In the genomic region with DNA sequence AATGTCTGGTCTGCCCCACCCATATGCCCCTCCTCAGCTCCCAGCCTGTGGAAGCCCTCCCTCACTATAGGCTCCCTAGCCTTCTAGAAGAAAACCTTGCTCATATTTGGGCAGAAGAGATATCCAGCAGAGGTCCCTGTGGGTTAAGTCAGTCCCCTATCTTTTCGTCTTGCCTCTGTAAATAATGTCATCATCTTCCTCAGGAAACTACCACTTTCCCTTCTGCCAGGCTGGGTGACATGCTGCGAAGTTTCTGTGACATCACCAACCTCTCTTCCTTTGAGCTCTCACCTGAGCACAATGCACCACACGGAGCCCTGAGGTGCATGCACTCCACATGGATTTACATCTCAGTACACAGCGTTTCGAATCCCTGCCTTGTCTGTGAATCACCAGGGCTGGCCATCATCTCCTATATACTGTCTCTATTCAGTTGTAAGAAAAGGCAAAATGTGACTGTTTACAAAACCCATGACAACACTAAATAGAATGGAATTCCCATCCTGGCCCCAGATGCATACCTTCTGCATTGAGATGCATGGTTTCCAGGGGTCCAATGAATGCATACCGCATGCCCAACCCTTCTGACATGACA, we compare ENCODE assay signal across 14 cellular contexts.
DNase-seq lines count a peak whose midpoint lies in the region; ATAC-seq and TF ChIP-seq lines count a peak whose summit lies in the region.
"Had no signal": no experiment of that assay in that cellular context is flagged by ENCODE, and none has a peak within 500 bp of the region (broad histone marks: within the 10 kb centered on the region; RNA-seq: fewer than 3 reads in every experiment).

No MANE protein-coding gene starts in this region.

- TF ChIP-seq CTCF in Loucy (conservative IDR thresholded peaks at IDR 0.05; ENCODE audit: low read length): peak; percentile 40
- TF ChIP-seq CTCF in CD14-positive monocyte (IDR thresholded peaks at IDR 0.05): no peak

- intact Hi-C loops in naive thymus-derived CD4-positive, alpha-beta T cell (cut with micrococcal nuclease): loop anchor here (1.0 to 10.0 kb wide), 3 partner anchors 7 to 218 kb away; partner anchors contain the start of gene GJB2 (in 1 of the 2)
- intact Hi-C loops in CD14-positive monocyte (cut with micrococcal nuclease): no loop called here

- H3K9me2 ChIP-seq in Loucy (replicated peaks; ENCODE audit: low read depth, low read length): no peaks in the 10 kb centered on the region

- peak; percentile 37 for ATAC-seq in naive thymus-derived CD4-positive, alpha-beta T cell

- H3K9ac ChIP-seq in Loucy (ENCODE audit: low read depth, low read length, poor library complexity, severe bottlenecking): peak overlapping the region; percentile 52

- no peaks in the 10 kb centered on the region for H3K79me2 ChIP-seq in Loucy (ENCODE audit: insufficient read depth, low read length)

- POLR2A ChIA-PET in naive thymus-derived CD4-positive, alpha-beta T cell (lab: Charles Lee): no interaction called here

- no peaks in the 10 kb centered on the region for H3K27me3 ChIP-seq in Loucy (ENCODE audit: insufficient read depth, low read length, poor library complexity, severe bottlenecking)
- no peaks in the 10 kb centered on the region for H3K27me3 ChIP-seq in naive thymus-derived CD4-positive, alpha-beta T cell (ENCODE audit: control insufficient read depth in 2 of 2, insufficient read depth in 2 of 2, low read length in 2 of 2)
- H3K27me3 ChIP-seq: MG63, SJCRH30 had no signal

- H3K27ac Mint-ChIP-seq in activated naive CD8-positive, alpha-beta T cell treated with anti-CD3 and anti-CD28 coated beads for 36 hours: peak overlapping the region; percentile 51
- peak overlapping the region in 6 of 9 donors; percentile 17 to 84 (median 76) for H3K27ac Mint-ChIP-seq in naive thymus-derived CD4-positive, alpha-beta T cell
- H3K27ac Mint-ChIP-seq in CD14-positive monocyte: no peak overlapping the region
- H3K27ac Mint-ChIP-seq: type B pancreatic cell had no signal

- H3F3A ChIP-seq in Loucy (ENCODE audit: low read depth): peaks cover 4% of the 10 kb centered on the region; the same call in 1 of the 2 replicates

- H3K9me3 Mint-ChIP-seq in activated naive CD8-positive, alpha-beta T cell treated with anti-CD3 and anti-CD28 coated beads for 36 hours: peaks cover 8% of the 10 kb centered on the region
- H3K9me3 Mint-ChIP-seq in naive thymus-derived CD4-positive, alpha-beta T cell: peaks cover 0 to 6% (median 0%) of the 10 kb centered on the region in 11 donors
- peaks cover 4 to 19% (median 9%) of the 10 kb centered on the region in 7 donors for H3K9me3 Mint-ChIP-seq in CD14-positive monocyte
- H3K9me3 Mint-ChIP-seq: type B pancreatic cell had no signal

- CTCF ChIA-PET in naive thymus-derived CD4-positive, alpha-beta T cell (lab: Charles Lee): interaction anchor here (0.7 kb wide), 1 partner anchor 552 kb away, joined by 3 read pairs; no protein-coding TSS in a partner anchor

- peaks cover 24% of the 10 kb centered on the region for H3K4me1 ChIP-seq in Loucy (ENCODE audit: insufficient read depth, low read length, poor library complexity, severe bottlenecking)
- peaks cover 13 to 25% of the 10 kb centered on the region in 2 donors for H3K4me1 ChIP-seq in naive thymus-derived CD4-positive, alpha-beta T cell (ENCODE audit: control insufficient read depth in 2 of 2, insufficient read depth in 2 of 2, low read length in 2 of 2)
- H3K4me1 ChIP-seq: prostate gland, SJCRH30 had no signal

- no peaks in the 10 kb centered on the region for H3K27me3 Mint-ChIP-seq in activated naive CD8-positive, alpha-beta T cell treated with anti-CD3 and anti-CD28 coated beads for 36 hours
- H3K27me3 Mint-ChIP-seq in naive thymus-derived CD4-positive, alpha-beta T cell: no peaks in the 10 kb centered on the region
- peaks cover 0 to 6% (median 5%) of the 10 kb centered on the region in 3 donors for H3K27me3 Mint-ChIP-seq in CD14-positive monocyte (ENCODE audit: low read depth in 3 of 3)

- DNase-seq in NCI-H82 (lab: John Stamatoyannopoulos, UW) (peak; percentile 31), NCI-H82 treated with DMSO at 0.1 percent for 48 hours (lab: John Stamatoyannopoulos, UW; ENCODE audit: unreplicated experiment) (no peak), CD14-positive monocyte (ENCODE audit: low spot score) (no peak), LoVo (ENCODE audit: low spot score) (no peak)
- peak; percentile 21 for DNase-seq in activated naive CD8-positive, alpha-beta T cell treated with anti-CD3 and anti-CD28 coated beads for 36 hours
- DNase-seq in naive thymus-derived CD4-positive, alpha-beta T cell: peak in 1 of 9 donors; percentile 14
- no peak for DNase-seq in effector CD8-positive, alpha-beta T cell (lab: John Stamatoyannopoulos, UW)
- DNase-seq: 8988T, MG63, SJCRH30 had no signal

- no peaks in the 10 kb centered on the region for H3K36me3 ChIP-seq in Loucy (ENCODE audit: insufficient read depth, low read length)
- no peaks in the 10 kb centered on the region for H3K36me3 ChIP-seq in naive thymus-derived CD4-positive, alpha-beta T cell (ENCODE audit: control insufficient read depth in 2 of 3, insufficient read depth in 3 of 3, low read length in 3 of 3)
- H3K36me3 ChIP-seq: MG63, prostate gland, SJCRH30 had no signal

- peak overlapping the region; percentile 0 for H3K4me3 Mint-ChIP-seq in activated naive CD8-positive, alpha-beta T cell treated with anti-CD3 and anti-CD28 coated beads for 36 hours
- H3K4me3 Mint-ChIP-seq in naive thymus-derived CD4-positive, alpha-beta T cell: peak overlapping the region in 6 of 10 donors; percentile 1 to 75 (median 22)
- no peak overlapping the region for H3K4me3 Mint-ChIP-seq in CD14-positive monocyte
- H3K4me3 Mint-ChIP-seq: type B pancreatic cell had no signal

- peak overlapping the region; percentile 75 for H3K4me2 ChIP-seq in Loucy (ENCODE audit: low read depth, low read length, poor library complexity, severe bottlenecking)

- peaks cover 24% of the 10 kb centered on the region for H3K4me1 Mint-ChIP-seq in activated naive CD8-positive, alpha-beta T cell treated with anti-CD3 and anti-CD28 coated beads for 36 hours
- H3K4me1 Mint-ChIP-seq in naive thymus-derived CD4-positive, alpha-beta T cell: peaks cover 11 to 30% (median 29%) of the 10 kb centered on the region in 7 donors
- peaks cover 10% of the 10 kb centered on the region for H3K4me1 Mint-ChIP-seq in CD14-positive monocyte

- no peak overlapping the region for H3K27ac ChIP-seq in naive thymus-derived CD4-positive, alpha-beta T cell (ENCODE audit: low read depth, low read length)
- H3K27ac ChIP-seq: prostate gland, SJCRH30 had no signal

- no peak overlapping the region for H2AFZ ChIP-seq in Loucy (ENCODE audit: low read length)

- H3K36me3 Mint-ChIP-seq in activated naive CD8-positive, alpha-beta T cell treated with anti-CD3 and anti-CD28 coated beads for 36 hours: peaks cover 25% of the 10 kb centered on the region
- H3K36me3 Mint-ChIP-seq in naive thymus-derived CD4-positive, alpha-beta T cell: peaks cover 0 to 37% (median 8%) of the 10 kb centered on the region in 5 donors
- H3K36me3 Mint-ChIP-seq in CD14-positive monocyte: peaks cover 0 to 6% of the 10 kb centered on the region in 2 donors

- H3K9me3 ChIP-seq in Loucy (ENCODE audit: insufficient read depth, low read depth, low read length): no peaks in the 10 kb centered on the region
- no peaks in the 10 kb centered on the region for H3K9me3 ChIP-seq in naive thymus-derived CD4-positive, alpha-beta T cell (ENCODE audit: control insufficient read depth in 2 of 3, low read length in 3 of 3)
- H3K9me3 ChIP-seq: MG63, prostate gland, SJCRH30 had no signal

- no peak overlapping the region for H3K4me3 ChIP-seq in Loucy (ENCODE audit: low read length, poor library complexity, severe bottlenecking)
- no peak overlapping the region for H3K4me3 ChIP-seq in naive thymus-derived CD4-positive, alpha-beta T cell (ENCODE audit: low read length)
- H3K4me3 ChIP-seq: lung, MG63, prostate gland, SJCRH30 had no signal

- H4K20me1 ChIP-seq in Loucy (ENCODE audit: insufficient read depth, low read length, poor library complexity, severe bottlenecking): no peaks in the 10 kb centered on the region

Comparison
In these comparisons a context has a peak if more than half of its experiments do, and no peak if none do; other contexts are left out.
1. DNase-seq: peak in NCI-H82 (single experiment) and activated naive CD8-positive, alpha-beta T cell treated with anti-CD3 and anti-CD28 coated beads for 36 hours (single experiment); none in NCI-H82 treated with DMSO at 0.1 percent for 48 hours (single experiment), CD14-positive monocyte (single experiment), effector CD8-positive, alpha-beta T cell (single experiment) and LoVo (single experiment).
2. H3K27ac Mint-ChIP-seq: peak in activated naive CD8-positive, alpha-beta T cell treated with anti-CD3 and anti-CD28 coated beads for 36 hours (single experiment) and naive thymus-derived CD4-positive, alpha-beta T cell (6 of 9); none in CD14-positive monocyte (0 of 7).
3. H3K4me3 Mint-ChIP-seq: peak in activated naive CD8-positive, alpha-beta T cell treated with anti-CD3 and anti-CD28 coated beads for 36 hours (single experiment) and naive thymus-derived CD4-positive, alpha-beta T cell (6 of 10); none in CD14-positive monocyte (0 of 2).
4. intact Hi-C loops: an anchor here in naive thymus-derived CD4-positive, alpha-beta T cell (1.0 to 10.0 kb wide); none called in CD14-positive monocyte.